Comparison of ENCODE assay signal across 8 cellular contexts in the genomic region with DNA sequence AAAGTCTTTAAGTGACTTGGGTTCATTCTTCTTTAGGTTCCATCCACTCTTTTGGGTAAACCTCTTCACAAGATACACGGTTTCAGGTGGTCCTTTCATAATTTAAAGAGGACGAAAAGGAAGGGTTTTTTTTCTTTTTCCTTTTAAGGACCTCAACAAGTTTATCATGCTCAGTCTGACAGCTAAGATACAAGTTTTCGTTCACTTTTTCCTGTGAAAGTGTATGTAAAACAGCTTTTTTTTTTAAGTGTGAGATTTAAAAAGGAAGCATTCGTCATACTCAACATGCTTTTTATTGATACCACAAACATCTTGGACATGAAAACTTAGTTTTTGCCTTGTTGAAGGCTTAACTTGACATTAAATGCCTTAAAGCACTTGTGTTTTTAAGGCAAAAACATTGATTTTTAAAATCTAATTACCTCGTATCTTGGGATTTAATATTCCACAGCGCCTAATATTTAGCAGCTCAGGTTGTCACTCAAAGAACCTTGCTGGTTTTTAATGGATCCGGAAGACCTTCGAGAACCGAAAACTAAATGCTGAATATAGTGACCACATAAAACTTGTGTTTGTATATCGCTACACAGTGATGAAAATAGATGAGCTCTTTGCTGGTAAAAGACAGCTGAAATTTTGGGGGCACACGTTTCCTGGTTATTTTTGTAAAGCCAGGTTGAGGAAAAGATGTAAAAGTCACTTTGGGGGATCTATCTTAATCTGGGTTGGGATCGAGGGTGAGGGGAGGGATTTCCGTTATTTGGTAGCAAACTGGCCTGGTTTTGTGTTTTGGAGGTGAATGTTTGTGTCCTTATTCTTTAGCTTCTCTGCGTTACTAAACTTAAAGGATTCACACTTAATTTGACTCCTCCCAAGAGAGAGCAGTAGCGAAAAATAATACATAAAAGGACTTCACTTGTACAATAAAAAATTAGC. TPM values are rescaled to one million over a fixed set of nuclear protein-coding genes. Genes with fewer than 3 reads are reported as not detected.
DNase-seq lines count a peak whose midpoint lies in the region; ATAC-seq and TF ChIP-seq lines count a peak whose summit lies in the region.

No MANE protein-coding gene starts in this region.

- H3K9me2 ChIP-seq in GM23248 (ENCODE audit: insufficient read depth): no peaks in the 10 kb centered on the region

- H3K27me3 Mint-ChIP-seq in T-helper 1 cell treated with Interleukin-12 subunit alpha and Interleukin-12 subunit beta and Interleukin-4 antibody, amounts not matched to agents 30 μg/mL and 1 μg/mL, for 36 hours (ENCODE audit: low read depth): no peaks in the 10 kb centered on the region

- H3K4me3 ChIP-seq in GM23248 (peak overlapping the region; percentile 99), fibroblast of villous mesenchyme (ENCODE audit: low read depth, low read length) (peak overlapping the region; percentile 93), skeletal muscle cell (ENCODE audit: low read depth, low read length) (peak overlapping the region; percentile 100)

- H3K36me3 ChIP-seq in GM23248 (ENCODE audit: low read depth): peaks cover 22% of the 10 kb centered on the region

- H3K4me2 ChIP-seq in GM23248 (ENCODE audit: unreplicated experiment): peak overlapping the region; percentile 95

- H3K9me3 ChIP-seq in GM23248 (ENCODE audit: low read depth): no peaks in the 10 kb centered on the region

- ATAC-seq in HG03039 (IDR thresholded peaks at IDR 0.05; ENCODE audit: unreplicated experiment): no peak

- peaks cover 26% of the 10 kb centered on the region for H3F3A ChIP-seq in GM23248 (ENCODE audit: insufficient read depth)

- in situ Hi-C loops in GM23248 (cut with MboI): no loop called here

- DNase-seq in GM23248 (peak; percentile 25), fibroblast of villous mesenchyme (ENCODE audit: low read depth) (no peak), skeletal muscle cell (ENCODE audit: low read depth) (no peak), NCI-H2029 treated with DMSO at 0.1 percent for 48 hours (lab: John Stamatoyannopoulos, UW) (no peak), DMS79 (lab: John Stamatoyannopoulos, UW) (no peak)
- no peak for DNase-seq in activated effector memory CD4-positive, alpha-beta T cell treated with Interleukin-2 at 50 U/mL for 16 hours

- H3K9ac ChIP-seq in GM23248: peak overlapping the region; percentile 99

- H3K79me2 ChIP-seq in GM23248 (ENCODE audit: insufficient read depth): peaks cover 73% of the 10 kb centered on the region

- H3K4me1 Mint-ChIP-seq in T-helper 1 cell treated with Interleukin-12 subunit alpha and Interleukin-12 subunit beta and Interleukin-4 antibody, amounts not matched to agents 30 μg/mL and 1 μg/mL, for 36 hours (ENCODE audit: low read depth): peaks cover 38% of the 10 kb centered on the region

- H3K27ac Mint-ChIP-seq in T-helper 1 cell treated with Interleukin-12 subunit alpha and Interleukin-12 subunit beta and Interleukin-4 antibody, amounts not matched to agents 30 μg/mL and 1 μg/mL, for 36 hours: peak overlapping the region; percentile 85

- no peak for TF ChIP-seq CTCF in fibroblast of villous mesenchyme (IDR thresholded peaks at IDR 0.05; ENCODE audit: insufficient read depth, low read depth, low read length)

- 4 to 5% methylated on average over 15 of the region's 15 CpGs for WGBS in GM23248 (ENCODE audit: low coverage in 1 of 2, low lambda C conversion rate in 2 of 2, missing lambda C conversion rate in 2 of 2), 2 experiments

- H2AFZ ChIP-seq in GM23248: no peak overlapping the region

- H3K9me3 Mint-ChIP-seq in T-helper 1 cell treated with Interleukin-12 subunit alpha and Interleukin-12 subunit beta and Interleukin-4 antibody, amounts not matched to agents 30 μg/mL and 1 μg/mL, for 36 hours: no peaks in the 10 kb centered on the region

- peak overlapping the region; percentile 98 for H3K27ac ChIP-seq in GM23248

- peak overlapping the region; percentile 99 for H3K4me3 Mint-ChIP-seq in T-helper 1 cell treated with Interleukin-12 subunit alpha and Interleukin-12 subunit beta and Interleukin-4 antibody, amounts not matched to agents 30 μg/mL and 1 μg/mL, for 36 hours

- H3K36me3 Mint-ChIP-seq in T-helper 1 cell treated with Interleukin-12 subunit alpha and Interleukin-12 subunit beta and Interleukin-4 antibody, amounts not matched to agents 30 μg/mL and 1 μg/mL, for 36 hours (ENCODE audit: low read depth): peaks cover 44% of the 10 kb centered on the region

- no peaks in the 10 kb centered on the region for H3K27me3 ChIP-seq in GM23248 (replicated peaks; ENCODE audit: insufficient read depth)

- H4K20me1 ChIP-seq in GM23248 (ENCODE audit: insufficient read depth): peaks cover 22% of the 10 kb centered on the region

- peaks cover 30% of the 10 kb centered on the region for H3K4me1 ChIP-seq in GM23248 (ENCODE audit: insufficient read depth)

RNA-seq across cellular contexts. Expression of a gene that starts 2.3 kb away (rescaled TPM):
- total RNA-seq in GM23248 (2014; rRNA removed; shearing (Covaris generic)): 19.7 and 38.2 TPM in 2 replicates
- 7.4 and 9.1 TPM in 2 replicates for polyA plus RNA-seq in GM23248 (2016; fragmentation: Nextera tagmentation; extraction: Ambion mirVana)
- total RNA-seq in fibroblast of villous mesenchyme: 30.9 and 46.2 TPM in 2 replicates

RNA-seq across cellular contexts. Expression of a gene that starts 34.3 kb away (rescaled TPM):
- 17.8 and 22.0 TPM in 2 replicates for total RNA-seq in GM23248 (2014; rRNA removed; shearing (Covaris generic))
- 17.6 and 19.7 TPM in 2 replicates for polyA plus RNA-seq in GM23248 (2016; fragmentation: Nextera tagmentation; extraction: Ambion mirVana)
- 6.4 and 11.2 TPM in 2 replicates for total RNA-seq in fibroblast of villous mesenchyme
